ENCODE assay signal across 8 cellular contexts in the genomic region with DNA sequence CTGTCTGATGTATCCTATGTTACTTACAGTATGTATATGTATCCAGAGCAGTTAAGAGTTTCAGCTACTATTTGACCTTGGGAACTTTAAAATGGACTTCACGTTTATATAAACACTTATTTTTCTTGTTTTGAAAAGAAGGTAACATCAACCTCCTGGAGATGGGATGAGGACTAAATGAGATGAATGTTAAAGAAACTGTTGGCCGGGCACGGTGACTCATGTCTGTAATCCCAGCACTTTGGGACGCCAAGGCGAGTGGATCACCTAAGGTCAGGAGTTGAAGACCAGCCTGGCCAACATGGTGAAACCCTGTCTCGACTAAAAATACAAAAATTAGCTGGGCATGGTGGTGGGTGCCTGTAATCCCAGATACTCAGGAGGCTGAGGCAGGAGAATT. TPM values are rescaled to one million over a fixed set of nuclear protein-coding genes. Genes with fewer than 3 reads are reported as not detected.
A peak's percentile ranks its signal among the peaks of the same experiment; 100 is the strongest.
DNase-seq lines count a peak whose midpoint lies in the region; ATAC-seq and TF ChIP-seq lines count a peak whose summit lies in the region.
"Not testable (repeated sequence)": the region's sequence is repeated elsewhere in the genome, so short reads cannot be mapped to it uniquely, and the experiment has no call there.

No MANE protein-coding gene starts in this region.

- CTCF ChIA-PET in CD4-positive, alpha-beta T cell (lab: Charles Lee): interaction anchor here (1.1 kb wide), 1 partner anchor 13 kb away, joined by 5 read pairs; no protein-coding TSS in a partner anchor
- CTCF ChIA-PET in activated CD8-positive, alpha-beta T cell treated with anti-CD3 and anti-CD28 coated beads for 36 hours (lab: Charles Lee): interaction anchor here (2.1 kb wide), 1 partner anchor 17 kb away, joined by 4 read pairs; no protein-coding TSS in a partner anchor
- CTCF ChIA-PET in activated naive CD4-positive, alpha-beta T cell treated with anti-CD3 and anti-CD28 coated beads for 36 hours (lab: Charles Lee): interaction anchor here (1.4 to 1.5 kb wide), 3 partner anchors 10 to 17 kb away, joined by 3 to 9 read pairs (median 6); no protein-coding TSS in a partner anchor

- H3K4me1 ChIP-seq in spleen: peaks cover 14 to 100% (median 53%) of the 10 kb centered on the region in 6 donors

- not testable (repeated sequence) for TF ChIP-seq POLR2A in spleen (IDR thresholded peaks at IDR 0.05)

- POLR2A ChIA-PET in CD4-positive, alpha-beta T cell (lab: Charles Lee): not testable (repeated sequence)
- POLR2A ChIA-PET in activated CD8-positive, alpha-beta T cell treated with anti-CD3 and anti-CD28 coated beads for 36 hours (lab: Charles Lee): interaction anchor here (3.1 kb wide), 1 partner anchor 17 kb away, joined by 17 read pairs; no protein-coding TSS in a partner anchor

- intact Hi-C loops in CD4-positive, alpha-beta T cell (cut with DNase I, micrococcal nuclease); activated CD8-positive, alpha-beta T cell treated with anti-CD3 and anti-CD28 coated beads for 36 hours (cut with micrococcal nuclease); spleen (cut with DNase I; ENCODE audit: low total_unique reads): not testable (repeated sequence)
- intact Hi-C loops in activated naive CD4-positive, alpha-beta T cell treated with anti-CD3 and anti-CD28 coated beads for 36 hours (cut with micrococcal nuclease): loop anchor here (1.0 kb wide), 1 partner anchor 20 kb away; no protein-coding TSS in a partner anchor

- TF ChIP-seq CTCF in CD4-positive, alpha-beta T cell (IDR thresholded peaks at IDR 0.05); activated CD8-positive, alpha-beta T cell treated with anti-CD3 and anti-CD28 coated beads for 36 hours (IDR thresholded peaks at IDR 0.05); mesothelial cell of epicardium (IDR thresholded peaks at IDR 0.05; ENCODE audit: unreplicated experiment); spleen (IDR thresholded peaks at IDR 0.05 in 8 of 11, conservative IDR thresholded peaks at IDR 0.05 in 3 of 11): not testable (repeated sequence)

- not testable (repeated sequence) for ATAC-seq in CD4-positive, alpha-beta T cell (ENCODE audit: poor library complexity); activated CD8-positive, alpha-beta T cell treated with anti-CD3 and anti-CD28 coated beads for 36 hours; activated naive CD8-positive, alpha-beta T cell treated with anti-CD3 and anti-CD28 coated beads, Interleukin-2, amount 50 U/mL, for 24 hours

- peaks cover 0 to 71% (median 20%) of the 10 kb centered on the region in 6 donors for H3K36me3 ChIP-seq in spleen

- not testable (repeated sequence) for DNase-seq in CD4-positive, alpha-beta T cell; T-helper 2 cell treated with Interferon-gamma antibody and Interleukin-4, amounts not matched to agents 5 μg/mL and 100 μg/mL, for 36 hours (ENCODE audit: low spot score); activated CD8-positive, alpha-beta T cell treated with anti-CD3 and anti-CD28 coated beads for 36 hours; activated naive CD4-positive, alpha-beta T cell treated with anti-CD3 and anti-CD28 coated beads for 36 hours; activated naive CD8-positive, alpha-beta T cell treated with anti-CD3 and anti-CD28 coated beads, Interleukin-2, amount 50 U/mL, for 24 hours; mesothelial cell of epicardium (ENCODE audit: low spot score in 2 of 2, unreplicated experiment in 2 of 2)
- DNase-seq in M059J (ENCODE audit: low read depth) (peak; percentile 57), spleen (peak; percentile 55)

- H3K9me3 Mint-ChIP-seq in CD4-positive, alpha-beta T cell; T-helper 2 cell treated with Interferon-gamma antibody and Interleukin-4, amounts not matched to agents 5 μg/mL and 100 μg/mL, for 36 hours; activated CD8-positive, alpha-beta T cell treated with anti-CD3 and anti-CD28 coated beads for 36 hours; activated naive CD4-positive, alpha-beta T cell treated with anti-CD3 and anti-CD28 coated beads for 36 hours; activated naive CD8-positive, alpha-beta T cell treated with anti-CD3 and anti-CD28 coated beads, Interleukin-2, amount 50 U/mL, for 24 hours; mesothelial cell of epicardium: not testable (repeated sequence)

- H3K27ac Mint-ChIP-seq in CD4-positive, alpha-beta T cell: peak overlapping the region; percentile 77
- not testable (repeated sequence) for H3K27ac Mint-ChIP-seq in T-helper 2 cell treated with Interferon-gamma antibody and Interleukin-4, amounts not matched to agents 5 μg/mL and 100 μg/mL, for 36 hours; activated naive CD8-positive, alpha-beta T cell treated with anti-CD3 and anti-CD28 coated beads, Interleukin-2, amount 50 U/mL, for 24 hours
- H3K27ac Mint-ChIP-seq in activated CD8-positive, alpha-beta T cell treated with anti-CD3 and anti-CD28 coated beads for 36 hours: peak overlapping the region; percentile 81
- peak overlapping the region; percentile 14 for H3K27ac Mint-ChIP-seq in activated naive CD4-positive, alpha-beta T cell treated with anti-CD3 and anti-CD28 coated beads for 36 hours
- H3K27ac Mint-ChIP-seq in mesothelial cell of epicardium: peak overlapping the region; percentile 59

- not testable (repeated sequence) for H3K27me3 Mint-ChIP-seq in CD4-positive, alpha-beta T cell; T-helper 2 cell treated with Interferon-gamma antibody and Interleukin-4, amounts not matched to agents 5 μg/mL and 100 μg/mL, for 36 hours (ENCODE audit: low read depth); activated CD8-positive, alpha-beta T cell treated with anti-CD3 and anti-CD28 coated beads for 36 hours; activated naive CD4-positive, alpha-beta T cell treated with anti-CD3 and anti-CD28 coated beads for 36 hours (ENCODE audit: low read depth); activated naive CD8-positive, alpha-beta T cell treated with anti-CD3 and anti-CD28 coated beads, Interleukin-2, amount 50 U/mL, for 24 hours; mesothelial cell of epicardium (ENCODE audit: low read depth)

- not testable (repeated sequence) for H3K27ac ChIP-seq in CD4-positive, alpha-beta T cell (ENCODE audit: low read depth, low read length); spleen

- 76 to 95% (median 88%) methylated on average over 6 of the region's 6 CpGs for WGBS in spleen, 5 donors

- peaks cover 75% of the 10 kb centered on the region for H3K4me1 Mint-ChIP-seq in CD4-positive, alpha-beta T cell (ENCODE audit: low read depth)
- peaks cover 58% of the 10 kb centered on the region for H3K4me1 Mint-ChIP-seq in T-helper 2 cell treated with Interferon-gamma antibody and Interleukin-4, amounts not matched to agents 5 μg/mL and 100 μg/mL, for 36 hours (ENCODE audit: low read depth)
- peaks cover 75% of the 10 kb centered on the region for H3K4me1 Mint-ChIP-seq in activated CD8-positive, alpha-beta T cell treated with anti-CD3 and anti-CD28 coated beads for 36 hours (ENCODE audit: low read depth)
- peaks cover 81% of the 10 kb centered on the region for H3K4me1 Mint-ChIP-seq in activated naive CD4-positive, alpha-beta T cell treated with anti-CD3 and anti-CD28 coated beads for 36 hours (ENCODE audit: low read depth)
- peaks cover 75% of the 10 kb centered on the region for H3K4me1 Mint-ChIP-seq in activated naive CD8-positive, alpha-beta T cell treated with anti-CD3 and anti-CD28 coated beads, Interleukin-2, amount 50 U/mL, for 24 hours
- not testable (repeated sequence) for H3K4me1 Mint-ChIP-seq in mesothelial cell of epicardium

- not testable (repeated sequence) for H3K27me3 ChIP-seq in CD4-positive, alpha-beta T cell (ENCODE audit: control insufficient read depth, insufficient read depth, low read length); spleen (replicated peaks in 1 of 7)

- not testable (repeated sequence) for H3K4me3 ChIP-seq in spleen

- H3K36me3 Mint-ChIP-seq in CD4-positive, alpha-beta T cell (ENCODE audit: low read depth): peaks cover 67% of the 10 kb centered on the region
- H3K36me3 Mint-ChIP-seq in T-helper 2 cell treated with Interferon-gamma antibody and Interleukin-4, amounts not matched to agents 5 μg/mL and 100 μg/mL, for 36 hours (ENCODE audit: low read depth): peaks cover 53% of the 10 kb centered on the region
- peaks cover 58% of the 10 kb centered on the region for H3K36me3 Mint-ChIP-seq in activated CD8-positive, alpha-beta T cell treated with anti-CD3 and anti-CD28 coated beads for 36 hours (ENCODE audit: low read depth)
- H3K36me3 Mint-ChIP-seq in activated naive CD4-positive, alpha-beta T cell treated with anti-CD3 and anti-CD28 coated beads for 36 hours (ENCODE audit: low read depth): peaks cover 35% of the 10 kb centered on the region
- peaks cover 37% of the 10 kb centered on the region for H3K36me3 Mint-ChIP-seq in activated naive CD8-positive, alpha-beta T cell treated with anti-CD3 and anti-CD28 coated beads, Interleukin-2, amount 50 U/mL, for 24 hours (ENCODE audit: low read depth)
- peaks cover 29% of the 10 kb centered on the region for H3K36me3 Mint-ChIP-seq in mesothelial cell of epicardium

- H3K4me3 Mint-ChIP-seq in CD4-positive, alpha-beta T cell; activated CD8-positive, alpha-beta T cell treated with anti-CD3 and anti-CD28 coated beads for 36 hours; activated naive CD4-positive, alpha-beta T cell treated with anti-CD3 and anti-CD28 coated beads for 36 hours; mesothelial cell of epicardium: not testable (repeated sequence)
- peak overlapping the region; percentile 24 for H3K4me3 Mint-ChIP-seq in T-helper 2 cell treated with Interferon-gamma antibody and Interleukin-4, amounts not matched to agents 5 μg/mL and 100 μg/mL, for 36 hours
- peak overlapping the region; percentile 37 for H3K4me3 Mint-ChIP-seq in activated naive CD8-positive, alpha-beta T cell treated with anti-CD3 and anti-CD28 coated beads, Interleukin-2, amount 50 U/mL, for 24 hours

- not testable (repeated sequence) for H3K9me3 ChIP-seq in CD4-positive, alpha-beta T cell (ENCODE audit: control insufficient read depth, low read length); spleen

RNA-seq across cellular contexts. Expression of gene GPBP1, which starts 19.0 kb away (rescaled TPM):
- total RNA-seq in CD4-positive, alpha-beta T cell: 100 to 1,000 TPM; 136 to 137 TPM
- 70.5 and 76.5 TPM in 2 replicates for total RNA-seq in M059J (2014; rRNA removed; shearing (Covaris generic))
- total RNA-seq in activated CD8-positive, alpha-beta T cell treated with anti-CD3 and anti-CD28 coated beads for 36 hours: 10 to 100 TPM; 87.9 to 88.5 TPM
- total RNA-seq in activated naive CD4-positive, alpha-beta T cell treated with anti-CD3 and anti-CD28 coated beads for 36 hours: 10 to 100 TPM; 91.5 to 91.9 TPM
- total RNA-seq in mesothelial cell of epicardium: 125 to 134 TPM (median 129 TPM) in 3 replicates
- total RNA-seq in spleen: 100 to 1,000 TPM in 2 of 7 donors, 10 to 100 TPM in 5; 81.9 to 118 (median 88.7) TPM
- 10 to 100 TPM; 58.0 to 77.7 (median 75.7) TPM for polyA plus RNA-seq in spleen
